20 cellular contexts compared by ENCODE assay signal in genomic region chr5:95930141-95930540, GRCh38.
"Had no signal": no experiment of that assay in that cellular context is flagged by ENCODE, and none has a peak within 500 bp of the region (broad histone marks: within the 10 kb centered on the region; RNA-seq: fewer than 3 reads in every experiment).

No MANE protein-coding gene starts in this region.

- DNase-seq: activated B cell treated with CpG ODN at 0.5 μM for 24 hours; activated CD4-positive, alpha-beta T cell treated with anti-CD3 and anti-CD28 coated beads for 48 hours; activated CD8-positive, alpha-beta memory T cell treated with anti-CD3 and anti-CD28 coated beads, Interleukin-2, amount 50 U/mL, for 48 hours; activated gamma-delta T cell treated with Interleukin-2 at 50 U/mL for 16 hours; activated naive CD8-positive, alpha-beta T cell treated with anti-CD3 and anti-CD28 coated beads for 36 hours; activated T-cell treated with anti-CD3 and anti-CD28 coated beads, Interleukin-2, amount 50 U/mL, for 72 hours; cortex of kidney; effector CD4-positive, alpha-beta T cell; head of caudate nucleus; kidney glomerular epithelial cell; mesendoderm; occipital lobe; right lobe of liver; stimulated activated naive CD8-positive, alpha-beta T cell treated with anti-CD3 and anti-CD28 coated beads, Interleukin-15, amount 100 ng/mL, for 72 hours; T-helper 17 cell; upper lobe of right lung had no signal

- H3K27ac ChIP-seq: right lobe of liver, upper lobe of right lung had no signal

- H3K36me3 ChIP-seq: thoracic aorta, upper lobe of right lung had no signal

- H3K4me3 ChIP-seq: right lobe of liver, thoracic aorta, upper lobe of right lung had no signal

- H3K27ac Mint-ChIP-seq: activated B cell treated with CpG ODN at 0.5 μM for 24 hours; activated naive CD8-positive, alpha-beta T cell treated with anti-CD3 and anti-CD28 coated beads for 36 hours; brain; nephron; T-helper 17 cell had no signal

- H3K27me3 Mint-ChIP-seq: activated B cell treated with CpG ODN at 0.5 μM for 24 hours; activated naive CD8-positive, alpha-beta T cell treated with anti-CD3 and anti-CD28 coated beads for 36 hours; brain; stimulated activated naive CD8-positive, alpha-beta T cell treated with anti-CD3 and anti-CD28 coated beads, Interleukin-15, amount 100 ng/mL, for 72 hours; T-helper 17 cell had no signal

- H3K9me3 ChIP-seq: right lobe of liver, thoracic aorta, upper lobe of right lung had no signal

- H3K27me3 ChIP-seq: right lobe of liver, upper lobe of right lung had no signal

- FAIRE-seq: frontal cortex had no signal

- H3K4me3 Mint-ChIP-seq: activated B cell treated with CpG ODN at 0.5 μM for 24 hours; activated naive CD8-positive, alpha-beta T cell treated with anti-CD3 and anti-CD28 coated beads for 36 hours; activated T-cell treated with anti-CD3 and anti-CD28 coated beads, Interleukin-2, amount 50 U/mL, for 72 hours; brain; nephron; stimulated activated naive CD8-positive, alpha-beta T cell treated with anti-CD3 and anti-CD28 coated beads, Interleukin-15, amount 100 ng/mL, for 72 hours; T-helper 17 cell had no signal

- ATAC-seq: activated T-cell treated with anti-CD3 and anti-CD28 coated beads, Interleukin-2, amount 50 U/mL, for 72 hours; stimulated activated naive CD8-positive, alpha-beta T cell treated with anti-CD3 and anti-CD28 coated beads, Interleukin-15, amount 100 ng/mL, for 72 hours; T-helper 17 cell; upper lobe of right lung had no signal

- H3K9me3 Mint-ChIP-seq: activated B cell treated with CpG ODN at 0.5 μM for 24 hours; activated naive CD8-positive, alpha-beta T cell treated with anti-CD3 and anti-CD28 coated beads for 36 hours; activated T-cell treated with anti-CD3 and anti-CD28 coated beads, Interleukin-2, amount 50 U/mL, for 72 hours; brain; nephron; stimulated activated naive CD8-positive, alpha-beta T cell treated with anti-CD3 and anti-CD28 coated beads, Interleukin-15, amount 100 ng/mL, for 72 hours had no signal

- H3K36me3 Mint-ChIP-seq: brain had no signal
